In genomic region chr1:156608036-156608674, GRCh38 we compare ENCODE assay signal across 8 cellular contexts. TPM values are rescaled to one million over a fixed set of nuclear protein-coding genes. Genes with fewer than 3 reads are reported as not detected.
DNase-seq lines count a peak whose midpoint lies in the region; ATAC-seq and TF ChIP-seq lines count a peak whose summit lies in the region.

No MANE protein-coding gene starts in this region.

- no peak for TF ChIP-seq POLR2A in right lobe of liver (IDR thresholded peaks at IDR 0.05)

- H3K27me3 ChIP-seq in right lobe of liver, result no peaks in the 10 kb centered on the region

- ATAC-seq in HG03175 (IDR thresholded peaks at IDR 0.05; ENCODE audit: unreplicated experiment), result peak; percentile 74
- peak; percentile 99 to 100 (median 100) for ATAC-seq in right lobe of liver
- no peak for ATAC-seq in GM18511 (IDR thresholded peaks at IDR 0.05; ENCODE audit: unreplicated experiment)

- DNase-seq in GM10248 (ENCODE audit: extremely low spot score) (peak; percentile 70), NCI-H510A treated with DMSO at 0.1 percent for 48 hours (lab: John Stamatoyannopoulos, UW) (peak; percentile 92), coronary artery (ENCODE audit: low spot score) (no peak), right lobe of liver (no peak), substantia nigra (lab: John Stamatoyannopoulos, UW) (peak in 34 of 49 donors; percentile 11 to 82 (median 46))
- peak; percentile 31 to 48 for DNase-seq in activated CD4-positive, alpha-beta T cell treated with anti-CD3 and anti-CD28 coated beads for 24 hours (ENCODE audit: low read depth in 2 of 2)

- WGBS in right lobe of liver (ENCODE audit: insufficient coverage, low coverage, low lambda C conversion rate, missing lambda C conversion rate), result 18% methylated on average over 7 of the region's 7 CpGs

- H3K36me3 ChIP-seq in right lobe of liver, result no peaks in the 10 kb centered on the region

- CTCF ChIA-PET in GM10248 (lab: Yijun Ruan, JAX), result interaction anchor here (0.6 to 2.9 kb wide), 45 partner anchors 8 to 263 kb away, joined by 3 to 33 read pairs (median 5); partner anchors contain the start of genes HAPLN2, IQGAP3, NAXE and TTC24

- H3K4me3 ChIP-seq in coronary artery, result no peak overlapping the region
- no peak overlapping the region for H3K4me3 ChIP-seq in right lobe of liver

- H3K4me1 ChIP-seq in right lobe of liver, result no peaks in the 10 kb centered on the region

- no peaks in the 10 kb centered on the region for H3K9me3 ChIP-seq in right lobe of liver

- H3K27ac ChIP-seq in coronary artery, result no peak overlapping the region
- no peak overlapping the region for H3K27ac ChIP-seq in right lobe of liver
- peak overlapping the region; percentile 60 for H3K27ac ChIP-seq in substantia nigra (ENCODE audit: low read depth, low read length, poor library complexity, severe bottlenecking)

- POLR2A ChIA-PET in GM10248 (lab: Yijun Ruan, JAX), result no interaction called here

- intact Hi-C loops in right lobe of liver (cut with DNase I), result loop anchor here in 1 of 2 donors (10.0 kb wide), 1 partner anchor 143 kb away; no protein-coding TSS in a partner anchor

- peak; percentile 74 for TF ChIP-seq CTCF in GM10248 (IDR thresholded peaks at IDR 0.05; ENCODE audit: control extremely low read depth, extremely low read depth, low read depth, missing control alignments)
- peak; percentile 69 for TF ChIP-seq CTCF in coronary artery (IDR thresholded peaks at IDR 0.05)
- peak; percentile 80 to 82 (median 80) for TF ChIP-seq CTCF in right lobe of liver (IDR thresholded peaks at IDR 0.05)

RNA-seq across cellular contexts. Expression of gene GPATCH4, which starts 6.9 kb away (rescaled TPM):
- 10 to 100 TPM in 4 of 6 experiments, 1 to 10 TPM in 2; 7.0 to 25.3 (median 12.4) TPM for total RNA-seq in right lobe of liver

RNA-seq across cellular contexts. Expression of gene HAPLN2, which starts 11.1 kb away (rescaled TPM):
- total RNA-seq in right lobe of liver, result not detected

RNA-seq across cellular contexts. Expression of gene NAXE, which starts 16.6 kb away (rescaled TPM):
- 10 to 100 TPM; 37.7 to 72.3 (median 49.4) TPM for total RNA-seq in right lobe of liver

RNA-seq across cellular contexts. Expression of gene TTC24, which starts 28.6 kb away (rescaled TPM):
- total RNA-seq in right lobe of liver, result under 1 TPM in 1 of 6 experiments, not detected in 5; 0.31 TPM

RNA-seq across cellular contexts. Expression of gene BCAN, which starts 33.8 kb away (rescaled TPM):
- not detected for total RNA-seq in right lobe of liver

Comparison
In these comparisons a context has a peak if more than half of its experiments do, and no peak if none do; other contexts are left out.
1. DNase-seq: peak in GM10248 (single experiment), NCI-H510A treated with DMSO at 0.1 percent for 48 hours (single experiment), activated CD4-positive, alpha-beta T cell treated with anti-CD3 and anti-CD28 coated beads for 24 hours (2 of 2) and substantia nigra (34 of 49); none in coronary artery (single experiment) and right lobe of liver (0 of 3).
2. Peak in every context shown above with its lines, with median percentiles within 50 percentile points of each other: CTCF ChIP-seq.